Comparison of ENCODE assay signal across 18 cellular contexts in genomic region chr7:26440253-26440992, GRCh38.
A peak's percentile ranks its signal among the peaks of the same experiment; 100 is the strongest.
DNase-seq lines count a peak whose midpoint lies in the region; ATAC-seq lines count a peak whose summit lies in the region.
"Had no signal": no experiment of that assay in that cellular context is flagged by ENCODE, and none has a peak within 500 bp of the region (broad histone marks: within the 10 kb centered on the region; RNA-seq: fewer than 3 reads in every experiment).

No MANE protein-coding gene starts in this region.

- CTCF ChIA-PET in activated naive CD4-positive, alpha-beta T cell treated with anti-CD3 and anti-CD28 coated beads, Interleukin-2, amount 10 ng/mL, durations not matched to agents 7 days and 5 days (lab: Charles Lee) = no interaction called here

- no peak overlapping the region for H3K4me3 Mint-ChIP-seq in activated naive CD4-positive, alpha-beta T cell treated with anti-CD3 and anti-CD28 coated beads, Interleukin-2, amount 10 ng/mL, durations not matched to agents 7 days and 5 days
- H3K4me3 Mint-ChIP-seq: CD8-positive, alpha-beta T cell; immature natural killer cell; memory B cell; stimulated activated effector memory CD8-positive, alpha-beta T cell treated with anti-CD3 and anti-CD28 coated beads, Interleukin-12 subunit alpha, Interleukin-12 subunit beta, amount 100 ng/mL, for 72 hours had no signal

- no peaks in the 10 kb centered on the region for H3K4me1 ChIP-seq in SJCRH30
- H3K4me1 ChIP-seq: esophagus muscularis mucosa, upper lobe of right lung had no signal

- peaks cover 17% of the 10 kb centered on the region; the same call in 1 of the 2 replicates for H3K27me3 ChIP-seq in SJCRH30
- H3K27me3 ChIP-seq: ovary, upper lobe of right lung had no signal

- no peak overlapping the region for H3K27ac Mint-ChIP-seq in activated naive CD4-positive, alpha-beta T cell treated with anti-CD3 and anti-CD28 coated beads, Interleukin-2, amount 10 ng/mL, durations not matched to agents 7 days and 5 days
- H3K27ac Mint-ChIP-seq: CD8-positive, alpha-beta T cell; immature natural killer cell; memory B cell; stimulated activated effector memory CD8-positive, alpha-beta T cell treated with anti-CD3 and anti-CD28 coated beads, Interleukin-12 subunit alpha, Interleukin-12 subunit beta, amount 100 ng/mL, for 72 hours had no signal

- DNase-seq in DMS79 (lab: John Stamatoyannopoulos, UW) (peak; percentile 98), NCI-H1105 treated with DMSO at 0.1 percent for 48 hours (lab: John Stamatoyannopoulos, UW) (peak; percentile 84), NCI-H524 (lab: John Stamatoyannopoulos, UW) (peak; percentile 48 to 81), left kidney (ENCODE audit: low read depth, low spot score) (peak; percentile 92), NCI-H146 treated with DMSO at 0.1 percent for 48 hours (lab: John Stamatoyannopoulos, UW; ENCODE audit: unreplicated experiment) (no peak), SJCRH30 (no peak)
- no peak for DNase-seq in activated naive CD4-positive, alpha-beta T cell treated with anti-CD3 and anti-CD28 coated beads, Interleukin-2, amount 10 ng/mL, durations not matched to agents 7 days and 5 days
- DNase-seq: activated naive CD4-positive, alpha-beta T cell treated with anti-CD3 and anti-CD28 coated beads, Interleukin-2, amount 50 U/mL, for 16 hours; CD8-positive, alpha-beta T cell; GDM1; immature natural killer cell; NK-92 treated with Interleukin-12 subunit alpha and Interleukin-12 subunit beta, amount 100 ng/mL, for 24 hours; ovary; upper lobe of right lung had no signal

- no peak overlapping the region for H3K27ac ChIP-seq in SJCRH30
- H3K27ac ChIP-seq: esophagus muscularis mucosa, ovary, upper lobe of right lung had no signal

- no peak for ATAC-seq in HG03571 (IDR thresholded peaks at IDR 0.05; ENCODE audit: unreplicated experiment)
- ATAC-seq: CD8-positive, alpha-beta T cell; stimulated activated effector memory CD8-positive, alpha-beta T cell treated with anti-CD3 and anti-CD28 coated beads, Interleukin-12 subunit alpha, Interleukin-12 subunit beta, amount 100 ng/mL, for 72 hours; upper lobe of right lung had no signal

- no peaks in the 10 kb centered on the region for H3K9me3 ChIP-seq in SJCRH30 (replicated peaks)
- H3K9me3 ChIP-seq: esophagus muscularis mucosa, ovary, upper lobe of right lung had no signal

- H3K4me3 ChIP-seq in SJCRH30 = no peak overlapping the region
- H3K4me3 ChIP-seq: esophagus muscularis mucosa, ovary, upper lobe of right lung had no signal

- no peaks in the 10 kb centered on the region for H3K4me1 Mint-ChIP-seq in activated naive CD4-positive, alpha-beta T cell treated with anti-CD3 and anti-CD28 coated beads, Interleukin-2, amount 10 ng/mL, durations not matched to agents 7 days and 5 days
- H3K4me1 Mint-ChIP-seq: immature natural killer cell; memory B cell; stimulated activated effector memory CD8-positive, alpha-beta T cell treated with anti-CD3 and anti-CD28 coated beads, Interleukin-12 subunit alpha, Interleukin-12 subunit beta, amount 100 ng/mL, for 72 hours had no signal

- no peaks in the 10 kb centered on the region for H3K36me3 Mint-ChIP-seq in activated naive CD4-positive, alpha-beta T cell treated with anti-CD3 and anti-CD28 coated beads, Interleukin-2, amount 10 ng/mL, durations not matched to agents 7 days and 5 days
- H3K36me3 Mint-ChIP-seq: CD8-positive, alpha-beta T cell; immature natural killer cell; memory B cell; stimulated activated effector memory CD8-positive, alpha-beta T cell treated with anti-CD3 and anti-CD28 coated beads, Interleukin-12 subunit alpha, Interleukin-12 subunit beta, amount 100 ng/mL, for 72 hours had no signal

- H3K27me3 Mint-ChIP-seq in activated naive CD4-positive, alpha-beta T cell treated with anti-CD3 and anti-CD28 coated beads, Interleukin-2, amount 10 ng/mL, durations not matched to agents 7 days and 5 days = peaks cover 23% of the 10 kb centered on the region

- H3K9me3 Mint-ChIP-seq in activated naive CD4-positive, alpha-beta T cell treated with anti-CD3 and anti-CD28 coated beads, Interleukin-2, amount 10 ng/mL, durations not matched to agents 7 days and 5 days = no peaks in the 10 kb centered on the region
- H3K9me3 Mint-ChIP-seq: CD8-positive, alpha-beta T cell; immature natural killer cell; memory B cell; stimulated activated effector memory CD8-positive, alpha-beta T cell treated with anti-CD3 and anti-CD28 coated beads, Interleukin-12 subunit alpha, Interleukin-12 subunit beta, amount 100 ng/mL, for 72 hours had no signal

- no peaks in the 10 kb centered on the region for H3K36me3 ChIP-seq in SJCRH30
- H3K36me3 ChIP-seq: esophagus muscularis mucosa, ovary, upper lobe of right lung had no signal

Comparison
In these comparisons a context has a peak if more than half of its experiments do, and no peak if none do; other contexts are left out.
1. DNase-seq: peak in DMS79 (single experiment), NCI-H1105 treated with DMSO at 0.1 percent for 48 hours (single experiment), NCI-H524 (2 of 2) and left kidney (single experiment); none in activated naive CD4-positive, alpha-beta T cell treated with anti-CD3 and anti-CD28 coated beads, Interleukin-2, amount 10 ng/mL, durations not matched to agents 7 days and 5 days (single experiment), NCI-H146 treated with DMSO at 0.1 percent for 48 hours (single experiment) and SJCRH30 (0 of 2).